1 cellular context compared by ENCODE assay signal in genomic region chr2:14756981-14757657, GRCh38.
TF ChIP-seq lines count a peak whose summit lies in the region.

No MANE protein-coding gene starts in this region.

TF ChIP-seq in GM23338, 12 proteins besides CTCF, POLR2A, EP300 and RAD21 (continued from another document):
- TF ChIP-seq REST (IDR thresholded peaks at IDR 0.05; ENCODE audit: unreplicated experiment) (no peak), EZH2phosphoT487 (IDR thresholded peaks at IDR 0.05; ENCODE audit: unreplicated experiment) (no peak), STAT1 (IDR thresholded peaks at IDR 0.05; ENCODE audit: unreplicated experiment) (no peak), CREB1 (CRISPR knock-in tag; IDR thresholded peaks at IDR 0.05; ENCODE audit: low read depth) (no peak)
